25 cellular contexts compared by ENCODE assay signal in the genomic region with DNA sequence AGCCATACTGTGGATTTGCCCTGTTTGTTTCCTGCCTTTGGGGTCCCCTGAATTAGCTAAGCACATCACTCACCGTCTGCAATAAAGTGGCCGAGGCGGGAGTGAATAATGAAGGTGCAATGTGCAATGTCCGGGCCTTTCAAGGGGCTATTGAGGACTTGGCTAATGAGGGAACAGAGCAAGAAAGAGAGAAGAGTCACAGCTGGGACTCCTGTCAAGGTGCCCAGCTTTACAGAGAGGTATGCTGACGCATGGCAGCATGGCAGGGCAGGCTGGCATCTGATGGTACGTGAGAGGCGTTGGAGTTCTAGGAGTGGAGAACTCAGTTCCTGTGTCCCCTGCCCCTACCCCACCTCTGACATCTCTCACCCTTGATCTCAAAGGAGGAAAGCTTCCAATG. TPM values are rescaled to one million over a fixed set of nuclear protein-coding genes. Genes with fewer than 3 reads are reported as not detected.
DNase-seq lines count a peak whose midpoint lies in the region; ATAC-seq and TF ChIP-seq lines count a peak whose summit lies in the region.
"Had no signal": no experiment of that assay in that cellular context is flagged by ENCODE, and none has a peak within 500 bp of the region (broad histone marks: within the 10 kb centered on the region; RNA-seq: fewer than 3 reads in every experiment).

No MANE protein-coding gene starts in this region.

- no peak overlapping the region for H3K27ac Mint-ChIP-seq in MCF 10A (ENCODE audit: low read depth, unreplicated experiment)
- H3K27ac Mint-ChIP-seq: activated CD4-positive, alpha-beta T cell treated with anti-CD3 and anti-CD28 coated beads, Interleukin-2, amount 10 ng/mL, durations not matched to agents 7 days and 5 days; CD4-positive, alpha-beta memory T cell; natural killer cell had no signal

- peak; percentile 8 for DNase-seq in activated effector memory CD4-positive, alpha-beta T cell treated with anti-CD3 and anti-CD28 coated beads, Interleukin-2, amount 50 U/mL, for 16 hours
- no peak for DNase-seq in activated effector memory CD4-positive, alpha-beta T cell treated with Interleukin-2 at 50 U/mL for 16 hours
- DNase-seq in islet precursor cell (peak; percentile 34), gastrocnemius medialis (peak; percentile 19 to 44), MCF 10A (ENCODE audit: unreplicated experiment) (no peak), KBM-7 (no peak), GM19240 (ENCODE audit: insufficient read length, low spot score) (no peak)
- DNase-seq: activated CD4-positive, alpha-beta T cell treated with anti-CD3 and anti-CD28 coated beads, Interleukin-2, amount 10 ng/mL, durations not matched to agents 7 days and 5 days; body of pancreas; CD4-positive, alpha-beta memory T cell; effector CD4-positive, alpha-beta T cell; GOT3; natural killer cell; NCI-H187; NCI-H2171 treated with DMSO at 0.1 percent for 48 hours; NCI-H524 treated with DMSO at 0.1 percent for 48 hours; PC-9; SHP77; stimulated activated naive CD4-positive, alpha-beta T cell treated with Interleukin-2 at 50 U/mL for 16 hours had no signal

- H3K27ac ChIP-seq in gastrocnemius medialis: peak overlapping the region; percentile 74 to 82 (median 78)
- H3K27ac ChIP-seq: body of pancreas, epithelial cell of prostate, HL-60, ovary, PC-9, VCaP had no signal

- intact Hi-C loops in gastrocnemius medialis (cut with DNase I; ENCODE audit: low total_unique reads): loop anchor here (2.0 to 10.0 kb wide), 3 partner anchors 32 to 176 kb away; no protein-coding TSS in a partner anchor
- intact Hi-C loops in MCF 10A (cut with micrococcal nuclease): no loop called here

- no peaks in the 10 kb centered on the region for H3K9me3 ChIP-seq in gastrocnemius medialis
- H3K9me3 ChIP-seq: body of pancreas, ovary had no signal

- in situ Hi-C loops in gastrocnemius medialis (cut with MboI; ENCODE audit: low sequenced_read_pairs in 4 of 4) (no loop called here), KBM-7 (cut with MboI; ENCODE audit: low pct_unique_long_range_greater_than_20kb, low sequenced_read_pairs) (no loop called here)

- no peaks in the 10 kb centered on the region for H3K9me3 Mint-ChIP-seq in MCF 10A (ENCODE audit: unreplicated experiment)
- H3K9me3 Mint-ChIP-seq: activated CD4-positive, alpha-beta T cell treated with anti-CD3 and anti-CD28 coated beads, Interleukin-2, amount 10 ng/mL, durations not matched to agents 7 days and 5 days; CD4-positive, alpha-beta memory T cell; natural killer cell had no signal

- H3K27me3 Mint-ChIP-seq in MCF 10A (ENCODE audit: insufficient read depth, unreplicated experiment): peaks cover 67% of the 10 kb centered on the region

- peaks cover 27 to 29% of the 10 kb centered on the region in 2 donors for H3K4me1 ChIP-seq in gastrocnemius medialis

- no peaks in the 10 kb centered on the region for H3K36me3 Mint-ChIP-seq in MCF 10A (ENCODE audit: insufficient read depth, unreplicated experiment)
- H3K36me3 Mint-ChIP-seq: CD4-positive, alpha-beta memory T cell; natural killer cell had no signal

- H3K27me3 ChIP-seq in gastrocnemius medialis: no peaks in the 10 kb centered on the region
- H3K27me3 ChIP-seq: body of pancreas, ovary had no signal

- POLR2A ChIA-PET in MCF 10A (lab: Yijun Ruan, JAX): no interaction called here

- no TSS peak for BruUV-seq in MCF 10A (replicated peaks; lab: Mats Ljungman, UMichigan)

- no peak overlapping the region for H3K4me3 Mint-ChIP-seq in MCF 10A (ENCODE audit: unreplicated experiment)
- H3K4me3 Mint-ChIP-seq: activated CD4-positive, alpha-beta T cell treated with anti-CD3 and anti-CD28 coated beads, Interleukin-2, amount 10 ng/mL, durations not matched to agents 7 days and 5 days; CD4-positive, alpha-beta memory T cell; natural killer cell had no signal

- TF ChIP-seq CTCF in gastrocnemius medialis (IDR thresholded peaks at IDR 0.05 in 4 of 5, conservative IDR thresholded peaks at IDR 0.05 in 1 of 5) (no peak), MCF 10A (IDR thresholded peaks at IDR 0.05; ENCODE audit: unreplicated experiment) (no peak)

- no peaks in the 10 kb centered on the region for H3K36me3 ChIP-seq in gastrocnemius medialis
- H3K36me3 ChIP-seq: ovary had no signal

- no peak for TF ChIP-seq POLR2A in gastrocnemius medialis (IDR thresholded peaks at IDR 0.05)

- no peak overlapping the region for H3K4me3 ChIP-seq in gastrocnemius medialis
- H3K4me3 ChIP-seq: body of pancreas, ovary, PC-9 had no signal

- CTCF ChIA-PET in MCF 10A (lab: Yijun Ruan, JAX): no interaction called here

- no peaks in the 10 kb centered on the region for H3K4me1 Mint-ChIP-seq in MCF 10A (ENCODE audit: insufficient read depth, unreplicated experiment)
- H3K4me1 Mint-ChIP-seq: activated CD4-positive, alpha-beta T cell treated with anti-CD3 and anti-CD28 coated beads, Interleukin-2, amount 10 ng/mL, durations not matched to agents 7 days and 5 days; CD4-positive, alpha-beta memory T cell; natural killer cell had no signal

- peak; percentile 68 to 75 for ATAC-seq in gastrocnemius medialis
- no peak for ATAC-seq in HG02798 (IDR thresholded peaks at IDR 0.05; ENCODE audit: poor library complexity, unreplicated experiment)
- ATAC-seq: body of pancreas, natural killer cell had no signal

RNA-seq across cellular contexts. Expression of gene ATP2B2, which starts 13.8 kb away (rescaled TPM):
- total RNA-seq in gastrocnemius medialis: 1 to 10 TPM in 3 of 4 donors, under 1 TPM in 1; 0.31 to 2.9 (median 1.8) TPM
- not detected in 2 replicates for total RNA-seq in MCF 10A (2022)
- total RNA-seq: activated CD4-positive, alpha-beta T cell treated with anti-CD3 and anti-CD28 coated beads, Interleukin-2, amount 10 ng/mL, durations not matched to agents 7 days and 5 days; CD4-positive, alpha-beta memory T cell; LHCN-M2; natural killer cell; PC-9 had no signal

Comparison
In these comparisons a context has a peak if more than half of its experiments do, and no peak if none do; other contexts are left out.
1. DNase-seq: peak in activated effector memory CD4-positive, alpha-beta T cell treated with anti-CD3 and anti-CD28 coated beads, Interleukin-2, amount 50 U/mL, for 16 hours (single experiment), islet precursor cell (single experiment) and gastrocnemius medialis (2 of 2); none in activated effector memory CD4-positive, alpha-beta T cell treated with Interleukin-2 at 50 U/mL for 16 hours (single experiment), MCF 10A (single experiment), KBM-7 (single experiment) and GM19240 (single experiment).